Comparison of ENCODE assay signal across 11 cellular contexts in genomic region chr1:77514871-77515776, GRCh38.
DNase-seq lines count a peak whose midpoint lies in the region; FAIRE-seq and TF ChIP-seq lines count a peak whose summit lies in the region.
"Had no signal": no experiment of that assay in that cellular context is flagged by ENCODE, and none has a peak within 500 bp of the region (broad histone marks: within the 10 kb centered on the region; RNA-seq: fewer than 3 reads in every experiment).

No MANE protein-coding gene starts in this region.

- no peak overlapping the region for H3K9ac ChIP-seq in keratinocyte (ENCODE audit: control insufficient read depth, extremely low read depth, insufficient read depth, low read length)
- H3K9ac ChIP-seq: KMS-11 had no signal

- TF ChIP-seq CTCF in keratinocyte (optimal IDR thresholded peaks at IDR 0.05 in 1 of 3, IDR thresholded peaks at IDR 0.05 in 1 of 3, conservative IDR thresholded peaks at IDR 0.05 in 1 of 3; ENCODE audit: extremely low read depth in 1 of 3, insufficient read depth in 2 of 3, low read length in 3 of 3) (no peak), uterus (IDR thresholded peaks at IDR 0.05) (no peak)

- H3K9me1 ChIP-seq in keratinocyte (ENCODE audit: control insufficient read depth, extremely low read depth, insufficient read depth, low read length): no peaks in the 10 kb centered on the region

- dilution Hi-C loops in keratinocyte (cut with MboI; ENCODE audit: extremely low pct_ligation_motif_present, low sequenced_read_pairs): no loop called here

- TF ChIP-seq POLR2A in uterus (IDR thresholded peaks at IDR 0.05): no peak
- TF ChIP-seq POLR2A in GM12892 (IDR thresholded peaks at IDR 0.05; ENCODE audit: low read depth, low read length): no peak

- no peak overlapping the region for H3K4me3 Mint-ChIP-seq in activated naive CD4-positive, alpha-beta T cell treated with anti-CD3 and anti-CD28 coated beads, Interleukin-2, amount 50 U/mL, for 24 hours
- H3K4me3 Mint-ChIP-seq in activated naive CD4-positive, alpha-beta T cell treated with anti-CD3 and anti-CD28 coated beads for 36 hours: no peak overlapping the region
- H3K4me3 Mint-ChIP-seq: B cell had no signal

- CTCF ChIA-PET in activated naive CD4-positive, alpha-beta T cell treated with anti-CD3 and anti-CD28 coated beads for 36 hours (lab: Charles Lee): interaction anchor here (0.5 kb wide), 1 partner anchor 370 kb away, joined by 3 read pairs; no protein-coding TSS in a partner anchor

- H3K27me3 ChIP-seq in keratinocyte (ENCODE audit: control insufficient read depth, extremely low read depth, insufficient read depth, low read length) (no peaks in the 10 kb centered on the region), uterus (no peaks in the 10 kb centered on the region)

- no peak overlapping the region for H3K27ac ChIP-seq in keratinocyte (ENCODE audit: control insufficient read depth, insufficient read depth, low read length)
- peak overlapping the region; percentile 10 to 15 for H3K27ac ChIP-seq in uterus
- H3K27ac ChIP-seq: KMS-11 had no signal

- no peak for DNase-seq in activated naive CD4-positive, alpha-beta T cell treated with anti-CD3 and anti-CD28 coated beads for 36 hours
- DNase-seq in anterior cingulate cortex (lab: John Stamatoyannopoulos, UW) (peak in 35 of 58 donors; percentile 8 to 78 (median 45)), keratinocyte (ENCODE audit: low read depth, low spot score) (no peak), uterus (no peak), G401 (ENCODE audit: low spot score) (no peak), GM12892 (ENCODE audit: insufficient read length) (no peak), COLO668 (lab: John Stamatoyannopoulos, UW; ENCODE audit: unreplicated experiment) (no peak)

- no peaks in the 10 kb centered on the region for H3K36me3 ChIP-seq in keratinocyte (ENCODE audit: control insufficient read depth in 2 of 2, extremely low read depth in 1 of 2, insufficient read depth in 2 of 2, low read length in 2 of 2)
- H3K36me3 ChIP-seq in uterus: no peaks in the 10 kb centered on the region

- intact Hi-C loops in activated naive CD4-positive, alpha-beta T cell treated with anti-CD3 and anti-CD28 coated beads for 36 hours (cut with micrococcal nuclease): no loop called here
- intact Hi-C loops in uterus (cut with DNase I; ENCODE audit: low total_unique reads): no loop called here

- H3K79me2 ChIP-seq in keratinocyte (ENCODE audit: control insufficient read depth, insufficient read depth, low read length): no peaks in the 10 kb centered on the region

- H2AFZ ChIP-seq in keratinocyte (ENCODE audit: control insufficient read depth, low read length): peak overlapping the region; percentile 56

- in situ Hi-C loops in G401 (cut with HindIII; ENCODE audit: low sequenced_read_pairs): no loop called here

- no peaks in the 10 kb centered on the region for H3K27me3 Mint-ChIP-seq in activated naive CD4-positive, alpha-beta T cell treated with anti-CD3 and anti-CD28 coated beads, Interleukin-2, amount 50 U/mL, for 24 hours
- H3K27me3 Mint-ChIP-seq in activated naive CD4-positive, alpha-beta T cell treated with anti-CD3 and anti-CD28 coated beads for 36 hours (ENCODE audit: low read depth): no peaks in the 10 kb centered on the region

- H3K4me2 ChIP-seq in keratinocyte (ENCODE audit: control insufficient read depth, extremely low read depth, insufficient read depth, low read depth, low read length): peak overlapping the region; percentile 40
- H3K4me2 ChIP-seq: KMS-11 had no signal

- H3K9me3 ChIP-seq in keratinocyte (ENCODE audit: control insufficient read depth, low read depth, low read length) (no peaks in the 10 kb centered on the region), uterus (no peaks in the 10 kb centered on the region)

- peaks cover 26% of the 10 kb centered on the region for H3K4me1 ChIP-seq in keratinocyte (ENCODE audit: control insufficient read depth, extremely low read depth, insufficient read depth, low read length)
- no peaks in the 10 kb centered on the region for H3K4me1 ChIP-seq in uterus

- peak overlapping the region; percentile 11 for H3K27ac Mint-ChIP-seq in activated naive CD4-positive, alpha-beta T cell treated with anti-CD3 and anti-CD28 coated beads, Interleukin-2, amount 50 U/mL, for 24 hours
- no peak overlapping the region for H3K27ac Mint-ChIP-seq in activated naive CD4-positive, alpha-beta T cell treated with anti-CD3 and anti-CD28 coated beads for 36 hours
- H3K27ac Mint-ChIP-seq: B cell had no signal

- H3K4me1 Mint-ChIP-seq in activated naive CD4-positive, alpha-beta T cell treated with anti-CD3 and anti-CD28 coated beads, Interleukin-2, amount 50 U/mL, for 24 hours: no peaks in the 10 kb centered on the region
- H3K4me1 Mint-ChIP-seq in activated naive CD4-positive, alpha-beta T cell treated with anti-CD3 and anti-CD28 coated beads for 36 hours (ENCODE audit: low read depth): no peaks in the 10 kb centered on the region
- H3K4me1 Mint-ChIP-seq: B cell had no signal

- FAIRE-seq in keratinocyte (lab: Jason Lieb, UNC) (no peak), GM12892 (lab: Jason Lieb, UNC) (no peak)
- FAIRE-seq: bronchial epithelial cell had no signal

- H3K36me3 Mint-ChIP-seq in activated naive CD4-positive, alpha-beta T cell treated with anti-CD3 and anti-CD28 coated beads, Interleukin-2, amount 50 U/mL, for 24 hours: peaks cover 28% of the 10 kb centered on the region
- H3K36me3 Mint-ChIP-seq in activated naive CD4-positive, alpha-beta T cell treated with anti-CD3 and anti-CD28 coated beads for 36 hours (ENCODE audit: low read depth): peaks cover 25% of the 10 kb centered on the region

- peaks cover 6% of the 10 kb centered on the region for H3K9me3 Mint-ChIP-seq in activated naive CD4-positive, alpha-beta T cell treated with anti-CD3 and anti-CD28 coated beads, Interleukin-2, amount 50 U/mL, for 24 hours
- H3K9me3 Mint-ChIP-seq in activated naive CD4-positive, alpha-beta T cell treated with anti-CD3 and anti-CD28 coated beads for 36 hours: peaks cover 12% of the 10 kb centered on the region

- no peaks in the 10 kb centered on the region for H4K20me1 ChIP-seq in keratinocyte (ENCODE audit: control insufficient read depth, extremely low read depth, insufficient read depth, low read length)

- H3K4me3 ChIP-seq in keratinocyte (ENCODE audit: control insufficient read depth in 2 of 3, extremely low read depth in 1 of 3, insufficient read depth in 2 of 3, low read depth in 1 of 3, low read length in 3 of 3): no peak overlapping the region
- no peak overlapping the region for H3K4me3 ChIP-seq in uterus

Comparison
In these comparisons a context has a peak if more than half of its experiments do, and no peak if none do; other contexts are left out.
1. DNase-seq: peak in anterior cingulate cortex (35 of 58); none in activated naive CD4-positive, alpha-beta T cell treated with anti-CD3 and anti-CD28 coated beads for 36 hours (single experiment), keratinocyte (single experiment), uterus (0 of 2), G401 (single experiment), GM12892 (single experiment) and COLO668 (single experiment).